In genomic region chr2:69603146-69603743, GRCh38 we compare ENCODE assay signal across 1 cellular context.
TF ChIP-seq lines count a peak whose summit lies in the region.

No MANE protein-coding gene starts in this region.

TF ChIP-seq in K562, 482 proteins besides CTCF, POLR2A, EP300 and RAD21 (continued from another document):
- TF ChIP-seq ZNF592 (IDR thresholded peaks at IDR 0.05) (0 out of 2 replicates have a peak, but pooled peaks have one; percentile 42), YY1 (IDR thresholded peaks at IDR 0.05; ENCODE audit: borderline replicate concordance in 1 of 3, control insufficient read depth in 1 of 3, extremely low read depth in 1 of 3, insufficient read depth in 3 of 3, insufficient read length in 1 of 3, insufficient replicate concordance in 2 of 3, low read depth in 1 of 3, low read length in 2 of 3) (peak in 1 of 3 experiments; percentile 82), ARID1B (IDR thresholded peaks at IDR 0.05) (peak; percentile 64), SMARCA4 (IDR thresholded peaks at IDR 0.05) (peak; percentile 36; the same call in 1 of the 2 replicates), VEZF1 (CRISPR knock-in tag; IDR thresholded peaks at IDR 0.05) (peak; percentile 31; the same call in 1 of the 2 replicates), JUND (IDR thresholded peaks at IDR 0.05; ENCODE audit: borderline replicate concordance, low read depth, low read length) (peak; percentile 60; the same call in 1 of the 2 replicates), JUND (tag; IDR thresholded peaks at IDR 0.05; ENCODE audit: borderline replicate concordance, low read depth, low read length) (peak; percentile 64; the same call in 1 of the 3 replicates), TRIM24 (IDR thresholded peaks at IDR 0.05) (0 out of 4 replicates have a peak, but pooled peaks of 1 of the 2 experiments have one; percentile 19), HDGF (IDR thresholded peaks at IDR 0.05) (no peak), TAL1 (IDR thresholded peaks at IDR 0.05) (peak; percentile 22; the same call in 1 of the 2 replicates), ARID3B (CRISPR knock-in tag; IDR thresholded peaks at IDR 0.05; ENCODE audit: borderline replicate concordance) (0 out of 2 replicates have a peak, but pooled peaks have one; percentile 41), SRF (CRISPR knock-in tag; IDR thresholded peaks at IDR 0.05) (no peak), KDM1A (IDR thresholded peaks at IDR 0.05) (0 out of 4 replicates have a peak, but pooled peaks of 1 of the 2 experiments have one; percentile 39)
